ENCODE assay signal across 8 cellular contexts in the genomic region with DNA sequence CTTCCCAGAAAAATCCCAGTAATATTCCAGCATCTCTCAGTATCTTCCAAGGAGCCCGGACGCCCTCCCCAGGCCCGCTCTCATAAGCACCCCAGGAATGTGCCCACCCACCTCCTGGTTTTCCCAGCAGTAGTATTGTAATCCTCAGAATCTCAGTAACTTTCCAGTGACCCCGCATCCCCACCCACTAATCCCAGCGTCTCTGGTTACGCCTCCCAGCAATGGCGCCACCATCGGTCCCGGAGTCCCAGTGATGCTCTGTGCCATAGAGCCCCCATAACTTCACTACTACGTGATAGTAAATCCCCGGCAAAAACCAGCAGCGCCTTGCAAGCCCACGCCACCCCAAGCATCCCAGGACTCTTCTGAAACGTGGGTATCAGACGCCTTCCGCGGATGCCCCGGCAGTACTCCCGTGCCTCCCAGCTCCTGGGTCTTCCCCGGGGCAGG. TPM values are rescaled to one million over a fixed set of nuclear protein-coding genes. Genes with fewer than 3 reads are reported as not detected.
DNase-seq lines count a peak whose midpoint lies in the region; ATAC-seq, FAIRE-seq and TF ChIP-seq lines count a peak whose summit lies in the region.

No MANE protein-coding gene starts in this region.

- H3K4me1 Mint-ChIP-seq in astrocyte (ENCODE audit: low read depth, unreplicated experiment): peaks cover 4% of the 10 kb centered on the region

- peak; percentile 61 for DNase-seq in Caki2 (ENCODE audit: low read depth)
- DNase-seq in astrocyte (ENCODE audit: low read depth): peak; percentile 83
- peak; percentile 74 for DNase-seq in left ventricle myocardium superior

- H3K79me2 ChIP-seq in astrocyte (ENCODE audit: insufficient read depth, low read length): peaks cover 9% of the 10 kb centered on the region
- no peaks in the 10 kb centered on the region for H3K79me2 ChIP-seq in parathyroid adenoma

- H2AFZ ChIP-seq in astrocyte (ENCODE audit: low read depth, low read length) (peak overlapping the region; percentile 91), parathyroid adenoma (peak overlapping the region; percentile 91)

- H3K36me3 Mint-ChIP-seq in astrocyte (ENCODE audit: low read depth, unreplicated experiment): peaks cover 4% of the 10 kb centered on the region

- no peaks in the 10 kb centered on the region for H3K27me3 Mint-ChIP-seq in astrocyte (ENCODE audit: low read depth, unreplicated experiment)

- peak overlapping the region; percentile 39; the same call in 1 of the 2 replicates for H3K27ac ChIP-seq in HEK293 (ENCODE audit: extremely low read depth, low read depth, low read length)
- H3K27ac ChIP-seq in astrocyte (ENCODE audit: low read depth, low read length): peak overlapping the region; percentile 72
- H3K27ac ChIP-seq in parathyroid adenoma: peak overlapping the region; percentile 86

- H3K27me3 ChIP-seq in astrocyte (ENCODE audit: insufficient read depth, low read length) (no peaks in the 10 kb centered on the region), parathyroid adenoma (ENCODE audit: control insufficient read depth, insufficient read depth, low read length) (no peaks in the 10 kb centered on the region)

- H3K4me3 Mint-ChIP-seq in astrocyte (ENCODE audit: unreplicated experiment): peak overlapping the region; percentile 97

- H3K4me3 ChIP-seq in HEK293 (ENCODE audit: low read depth, low read length) (peak overlapping the region; percentile 82), astrocyte (ENCODE audit: insufficient read depth, low read depth, low read length) (peak overlapping the region; percentile 90), parathyroid adenoma (ENCODE audit: low read depth, low read length) (peak overlapping the region; percentile 59)

- POLR2A ChIA-PET in HEK293 (lab: Yijun Ruan, JAX): interaction anchor here (0.6 to 3.4 kb wide), 5 partner anchors 8 to 154 kb away, joined by 3 to 27 read pairs (median 4); partner anchors contain the start of genes MCOLN1 and ZNF358

- H3K27ac Mint-ChIP-seq in astrocyte (ENCODE audit: unreplicated experiment): peak overlapping the region; percentile 94

- H3K36me3 ChIP-seq in HEK293 (ENCODE audit: control insufficient read depth in 2 of 2, insufficient read depth in 1 of 2, low read length in 2 of 2): peaks cover 0 to 17% of the 10 kb centered on the region in 2 experiments; a peak in 2 of 3 replicates
- no peaks in the 10 kb centered on the region for H3K36me3 ChIP-seq in astrocyte (ENCODE audit: insufficient read depth, low read length)
- no peaks in the 10 kb centered on the region for H3K36me3 ChIP-seq in parathyroid adenoma (ENCODE audit: control insufficient read depth, insufficient read depth, low read length)

- no peaks in the 10 kb centered on the region for H4K20me1 ChIP-seq in astrocyte (ENCODE audit: insufficient read depth, low read length)

- ATAC-seq in left ventricle myocardium superior: peak; percentile 65
- no peak for ATAC-seq in GM21528 (IDR thresholded peaks at IDR 0.05; ENCODE audit: low FRiP score, unreplicated experiment)
- no peak for ATAC-seq in HG02798 (IDR thresholded peaks at IDR 0.05; ENCODE audit: poor library complexity, unreplicated experiment)

- H3K9me3 Mint-ChIP-seq in astrocyte (ENCODE audit: unreplicated experiment): no peaks in the 10 kb centered on the region

- H3K9ac ChIP-seq in astrocyte (ENCODE audit: low read length) (peak overlapping the region; percentile 87), parathyroid adenoma (peak overlapping the region; percentile 2)

- H3K4me2 ChIP-seq in astrocyte (ENCODE audit: low read length) (peak overlapping the region; percentile 97), parathyroid adenoma (ENCODE audit: low read length) (peak overlapping the region; percentile 61)

- intact Hi-C loops in left ventricle myocardium superior (cut with micrococcal nuclease): no loop called here

- in situ Hi-C loops in Caki2 (cut with HindIII; ENCODE audit: low pct_unique_long_range_greater_than_20kb, low sequenced_read_pairs): no loop called here

- FAIRE-seq in astrocyte (lab: Jason Lieb, UNC): no peak

- no peaks in the 10 kb centered on the region for H3K4me1 ChIP-seq in HEK293 (ENCODE audit: control insufficient read depth, insufficient read depth, low read length)
- peaks cover 6% of the 10 kb centered on the region for H3K4me1 ChIP-seq in astrocyte (ENCODE audit: insufficient read depth, low read length)
- H3K4me1 ChIP-seq in parathyroid adenoma: no peaks in the 10 kb centered on the region

- no peaks in the 10 kb centered on the region for H3K9me3 ChIP-seq in HEK293 (ENCODE audit: control insufficient read depth, insufficient read depth, low read depth, low read length)
- no peaks in the 10 kb centered on the region for H3K9me3 ChIP-seq in astrocyte (ENCODE audit: insufficient read depth, low read depth, low read length)
- H3K9me3 ChIP-seq in parathyroid adenoma (ENCODE audit: control insufficient read depth, low read length): no peaks in the 10 kb centered on the region

- CTCF ChIA-PET in HEK293 (lab: Yijun Ruan, JAX): interaction anchor here (0.6 to 1.1 kb wide), 3 partner anchors 34 to 272 kb away, joined by 3 to 4 read pairs (median 3); no protein-coding TSS in a partner anchor

- TF ChIP-seq CTCF in HEK293 (tag by site-specific recombination; IDR thresholded peaks at IDR 0.05): 0 out of 2 replicates have a peak, but pooled peaks have one; percentile 10
- TF ChIP-seq CTCF in astrocyte (IDR thresholded peaks at IDR 0.05; ENCODE audit: insufficient read depth, low read depth, low read length): peak; percentile 14
- TF ChIP-seq CTCF in parathyroid adenoma (IDR thresholded peaks at IDR 0.05): no peak

TF ChIP-seq in HEK293, 187 proteins besides CTCF, POLR2A, EP300 and RAD21 (continues in another document):
- TF ChIP-seq, protein P1, sequence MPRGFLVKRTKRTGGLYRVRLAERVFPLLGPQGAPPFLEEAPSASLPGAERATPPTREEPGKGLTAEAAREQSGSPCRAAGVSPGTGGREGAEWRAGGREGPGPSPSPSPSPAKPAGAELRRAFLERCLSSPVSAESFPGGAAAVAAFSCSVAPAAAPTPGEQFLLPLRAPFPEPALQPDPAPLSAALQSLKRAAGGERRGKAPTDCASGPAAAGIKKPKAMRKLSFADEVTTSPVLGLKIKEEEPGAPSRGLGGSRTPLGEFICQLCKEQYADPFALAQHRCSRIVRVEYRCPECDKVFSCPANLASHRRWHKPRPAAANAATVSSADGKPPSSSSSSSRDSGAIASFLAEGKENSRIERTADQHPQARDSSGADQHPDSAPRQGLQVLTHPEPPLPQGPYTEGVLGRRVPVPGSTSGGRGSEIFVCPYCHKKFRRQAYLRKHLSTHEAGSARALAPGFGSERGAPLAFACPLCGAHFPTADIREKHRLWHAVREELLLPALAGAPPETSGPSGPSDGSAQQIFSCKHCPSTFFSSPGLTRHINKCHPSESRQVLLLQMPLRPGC (tag by site-specific recombination; IDR thresholded peaks at IDR 0.05): 0 out of 2 replicates have a peak, but pooled peaks have one; percentile 22
- peak; percentile 81 for TF ChIP-seq IKZF3 (tag by site-specific recombination; IDR thresholded peaks at IDR 0.05)
- TF ChIP-seq ZNF768 (tag by site-specific recombination; IDR thresholded peaks at IDR 0.05): no peak
- TF ChIP-seq KLF8 (tag by site-specific recombination; IDR thresholded peaks at IDR 0.05): peak; percentile 46
- TF ChIP-seq HOXD13 (CRISPR knock-in tag; IDR thresholded peaks at IDR 0.05; ENCODE audit: borderline replicate concordance): no peak

TF ChIP-seq in PFSK-1, 5 proteins besides CTCF, POLR2A, EP300 and RAD21:
- TF ChIP-seq POLR2AphosphoS5 (IDR thresholded peaks at IDR 0.05; ENCODE audit: low read depth, low read length) (no peak), TAF1 (IDR thresholded peaks at IDR 0.05; ENCODE audit: borderline replicate concordance, insufficient read depth, low read length) (peak; percentile 47; the same call in 1 of the 2 replicates), SIN3A (IDR thresholded peaks at IDR 0.05; ENCODE audit: borderline replicate concordance, insufficient read depth, low read length) (0 out of 2 replicates have a peak, but pooled peaks have one; percentile 34)

RNA-seq across cellular contexts. Expression of gene PNPLA6, which starts 1.0 kb away (rescaled TPM):
- total RNA-seq in Caki2 (2014; rRNA removed; shearing (Covaris generic); ENCODE audit: low replicate concordance): 38.0 and 39.4 TPM in 2 replicates
- 97.1 TPM for polyA plus RNA-seq in PFSK-1 (2012; ENCODE audit: insufficient read length, low read depth)
- total RNA-seq in astrocyte: 81.9 and 90.2 TPM in 2 replicates
- total RNA-seq in left ventricle myocardium superior: 55.6 TPM

RNA-seq across cellular contexts. Expression of gene MCOLN1, which starts 12.1 kb away (rescaled TPM):
- total RNA-seq in Caki2 (2014; rRNA removed; shearing (Covaris generic); ENCODE audit: low replicate concordance): 0.61 and 3.2 TPM in 2 replicates
- polyA plus RNA-seq in PFSK-1 (2012; ENCODE audit: insufficient read length, low read depth): 60.9 TPM
- total RNA-seq in astrocyte (26.2 and 27.5 TPM in 2 replicates), left ventricle myocardium superior (18.5 TPM)

RNA-seq across cellular contexts. Expression of gene ZNF358, which starts 18.7 kb away (rescaled TPM):
- total RNA-seq in Caki2 (2014; rRNA removed; shearing (Covaris generic); ENCODE audit: low replicate concordance): 22.9 and 33.6 TPM in 2 replicates
- 76.5 TPM for polyA plus RNA-seq in PFSK-1 (2012; ENCODE audit: insufficient read length, low read depth)
- total RNA-seq in astrocyte (39.8 and 41.1 TPM in 2 replicates), left ventricle myocardium superior (101 TPM)

RNA-seq across cellular contexts. Expression of gene PEX11G, which starts 45.7 kb away (rescaled TPM):
- total RNA-seq in Caki2 (2014; rRNA removed; shearing (Covaris generic); ENCODE audit: low replicate concordance): 4.7 and 9.1 TPM in 2 replicates
- 1.3 TPM for polyA plus RNA-seq in PFSK-1 (2012; ENCODE audit: insufficient read length, low read depth)
- total RNA-seq in astrocyte (1.7 and 2.2 TPM in 2 replicates), left ventricle myocardium superior (0.84 TPM)
